In the genomic region with DNA sequence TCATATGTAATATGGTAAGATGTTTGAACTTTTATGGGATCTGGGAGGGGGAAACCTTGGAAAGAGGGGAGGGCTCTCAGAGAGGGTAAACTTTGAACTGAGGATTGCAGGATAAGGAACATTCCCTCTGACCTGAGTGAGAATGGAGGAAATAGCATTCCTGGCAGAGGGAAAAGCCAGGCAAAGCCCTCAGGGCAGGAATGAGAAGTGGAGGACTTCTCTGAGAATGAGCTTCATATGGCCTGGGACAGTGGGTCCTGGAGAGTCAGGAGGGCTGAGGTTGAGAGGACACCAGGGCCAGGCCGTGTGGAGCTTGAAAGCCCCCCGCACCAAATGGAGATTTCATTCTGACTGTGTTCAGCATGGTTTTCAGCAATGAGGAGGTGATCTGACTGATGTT, we compare ENCODE assay signal across 9 cellular contexts. TPM values are rescaled to one million over a fixed set of nuclear protein-coding genes. Genes with fewer than 3 reads are reported as not detected.
"Had no signal": no experiment of that assay in that cellular context is flagged by ENCODE, and none has a peak within 500 bp of the region (broad histone marks: within the 10 kb centered on the region; RNA-seq: fewer than 3 reads in every experiment).

No MANE protein-coding gene starts in this region.

- H3K4me2 ChIP-seq: GM23338 had no signal

- H3K4me3 ChIP-seq: GM23338, K562 had no signal

- H3K27ac ChIP-seq: HL-60 had no signal

- H3K4me3 Mint-ChIP-seq: GM23338, H9 had no signal

- DNase-seq: H9, HCEC 1CT, IMR-90, KG1 had no signal

- H3K27ac Mint-ChIP-seq: GM23338, H9 had no signal

- ATAC-seq: GM23338, K562 had no signal

RNA-seq across cellular contexts. Expression of a gene that starts 34.2 kb away (rescaled TPM):
- total RNA-seq: GM23338, H1, H9, HT1080, IMR-90, K562 had no signal
- polyA plus RNA-seq: GM23338, H1, IMR-90, K562 had no signal
